In genomic region chr19:44927746-44928145, GRCh38 we compare ENCODE assay signal across 15 cellular contexts. TPM values are rescaled to one million over a fixed set of nuclear protein-coding genes. Genes with fewer than 3 reads are reported as not detected.
DNase-seq lines count a peak whose midpoint lies in the region; ATAC-seq and TF ChIP-seq lines count a peak whose summit lies in the region.
"Had no signal": no experiment of that assay in that cellular context is flagged by ENCODE, and none has a peak within 500 bp of the region (broad histone marks: within the 10 kb centered on the region; RNA-seq: fewer than 3 reads in every experiment).

No MANE protein-coding gene starts in this region.

- no peaks in the 10 kb centered on the region for H3K27me3 ChIP-seq in Peyer's patch
- H3K27me3 ChIP-seq: dorsolateral prefrontal cortex had no signal

- H3K4me3 ChIP-seq in Peyer's patch (no peak overlapping the region), fibroblast of mammary gland (ENCODE audit: control insufficient read depth, low read depth, low read length) (no peak overlapping the region), skeletal muscle cell (ENCODE audit: low read depth, low read length) (no peak overlapping the region)
- H3K4me3 ChIP-seq: GM12878 had no signal

- ATAC-seq in left colon: no peak
- ATAC-seq in HG03045 (IDR thresholded peaks at IDR 0.05; ENCODE audit: unreplicated experiment): no peak

- peaks cover 0 to 14% (median 2%) of the 10 kb centered on the region in 4 donors for H3K4me1 ChIP-seq in Peyer's patch
- H3K4me1 ChIP-seq: parathyroid adenoma had no signal

- peak overlapping the region in 3 of 4 donors; percentile 49 to 70 (median 66) for H3K27ac ChIP-seq in Peyer's patch
- H3K27ac ChIP-seq in RWPE1: no peak overlapping the region
- H3K27ac ChIP-seq: gastroesophageal sphincter, parathyroid adenoma, tibial artery had no signal

- CTCF ChIA-PET in RWPE1 (lab: Yijun Ruan, JAX): interaction anchor here (0.6 kb wide), 1 partner anchor 19 kb away, joined by 4 read pairs; no protein-coding TSS in a partner anchor

- intact Hi-C loops in left colon (cut with DNase I, micrococcal nuclease): no loop called here

- H3K36me3 ChIP-seq in Peyer's patch: no peaks in the 10 kb centered on the region
- H3K36me3 ChIP-seq: gastroesophageal sphincter, tibial artery had no signal

- POLR2A ChIA-PET in RWPE1 (lab: Yijun Ruan, JAX; ENCODE audit: low non-redundant PET): interaction anchor here (0.8 kb wide), 1 partner anchor 408 kb away, joined by 6 read pairs; no protein-coding TSS in a partner anchor

- TF ChIP-seq CTCF in Peyer's patch (IDR thresholded peaks at IDR 0.05): no peak
- no peak for TF ChIP-seq CTCF in fibroblast of mammary gland (conservative IDR thresholded peaks at IDR 0.05; ENCODE audit: control insufficient read depth, insufficient read depth, low read depth, low read length)
- TF ChIP-seq CTCF in RWPE1 (conservative IDR thresholded peaks at IDR 0.05; ENCODE audit: low read depth): no peak

- no peak for TF ChIP-seq POLR2A in Peyer's patch (IDR thresholded peaks at IDR 0.05)

- H3K9me3 ChIP-seq in Peyer's patch: no peaks in the 10 kb centered on the region
- H3K9me3 ChIP-seq: gastroesophageal sphincter, tibial artery had no signal

- peak; percentile 86 for DNase-seq in Daoy (ENCODE audit: low read depth)
- no peak for DNase-seq in Peyer's patch
- DNase-seq in fibroblast of mammary gland (ENCODE audit: low read depth): peak; percentile 92
- DNase-seq in skeletal muscle cell (ENCODE audit: low read depth): peak; percentile 70
- no peak for DNase-seq in RKO (ENCODE audit: low spot score)
- no peak for DNase-seq in left colon
- DNase-seq in RWPE1 (ENCODE audit: low spot score): no peak

RNA-seq across cellular contexts. Expression of gene APOC1, which starts 13.3 kb away (rescaled TPM):
- 4.4 and 24.5 TPM in 2 replicates for total RNA-seq in Daoy (2014; rRNA removed; shearing (Covaris generic))
- total RNA-seq in Peyer's patch (100 to 1,000 TPM in 1 of 4 donors, 10 to 100 TPM in 1, 1 to 10 TPM in 1, not detected in 1; 3.9 to 107 (median 14.2) TPM), left colon (10 to 100 TPM in 1 of 2 donors, 1 to 10 TPM in 1; 2.8 to 23.8 TPM)
- total RNA-seq: activated CD4-positive, alpha-beta T cell treated with anti-CD3 and anti-CD28 coated beads, Interleukin-2, amount 10 ng/mL, durations not matched to agents 7 days and 5 days; mononuclear cell had no signal

RNA-seq across cellular contexts. Expression of gene APOC4, which starts 14.3 kb away (rescaled TPM):
- total RNA-seq in Daoy (2014; rRNA removed; shearing (Covaris generic)): not detected in 2 replicates
- total RNA-seq in Peyer's patch (not detected), left colon (not detected)
- total RNA-seq: activated CD4-positive, alpha-beta T cell treated with anti-CD3 and anti-CD28 coated beads, Interleukin-2, amount 10 ng/mL, durations not matched to agents 7 days and 5 days; gastroesophageal sphincter; GM12878; mononuclear cell had no signal

RNA-seq across cellular contexts. Expression of gene APOC2, which starts 18.1 kb away (rescaled TPM):
- not detected in 2 replicates for total RNA-seq in Daoy (2014; rRNA removed; shearing (Covaris generic))
- total RNA-seq in Peyer's patch (10 to 100 TPM in 2 of 4 donors, 1 to 10 TPM in 2; 4.5 to 13.8 (median 9.5) TPM), left colon (1 to 10 TPM in 1 of 2 donors, not detected in 1; 4.4 TPM)
- total RNA-seq: activated CD4-positive, alpha-beta T cell treated with anti-CD3 and anti-CD28 coated beads, Interleukin-2, amount 10 ng/mL, durations not matched to agents 7 days and 5 days; gastroesophageal sphincter; GM12878; mononuclear cell had no signal

RNA-seq across cellular contexts. Expression of gene APOE, which starts 22.1 kb away (rescaled TPM):
- total RNA-seq in Daoy (2014; rRNA removed; shearing (Covaris generic)): 0.86 and 1.6 TPM in 2 replicates
- total RNA-seq in Peyer's patch: 100 to 1,000 TPM in 1 of 4 donors, 10 to 100 TPM in 3; 24.2 to 203 (median 51.6) TPM
- total RNA-seq in left colon: 10 to 100 TPM; 14.6 to 88.2 TPM

RNA-seq across cellular contexts. Expression of gene CLPTM1, which starts 27.4 kb away (rescaled TPM):
- 12.9 and 17.3 TPM in 2 replicates for total RNA-seq in Daoy (2014; rRNA removed; shearing (Covaris generic))
- 100 to 1,000 TPM in 3 of 4 donors, 10 to 100 TPM in 1; 95.7 to 156 (median 125) TPM for total RNA-seq in Peyer's patch
- total RNA-seq in left colon: 100 to 1,000 TPM; 113 to 129 TPM

Comparison
In these comparisons a context has a peak if more than half of its experiments do, and no peak if none do; other contexts are left out.
1. DNase-seq: peak in Daoy (single experiment), fibroblast of mammary gland (single experiment) and skeletal muscle cell (single experiment); none in Peyer's patch (0 of 3), RKO (single experiment), left colon (0 of 2) and RWPE1 (single experiment).